In genomic region chr1:110714419-110715107, GRCh38 we compare ENCODE assay signal across 2 cellular contexts.
TF ChIP-seq lines count a peak whose summit lies in the region.

No MANE protein-coding gene starts in this region.

TF ChIP-seq in H1, 55 proteins besides CTCF, POLR2A, EP300 and RAD21 (continued from another document):
- TF ChIP-seq CHD7 (IDR thresholded peaks at IDR 0.05; ENCODE audit: insufficient replicate concordance, low read length) (no peak), ZNF274 (IDR thresholded peaks at IDR 0.05; ENCODE audit: borderline replicate concordance, extremely low read depth, low read length) (no peak), E2F6 (IDR thresholded peaks at IDR 0.05) (no peak), ASH2L (IDR thresholded peaks at IDR 0.05; ENCODE audit: low read length) (no peak), TCF12 (IDR thresholded peaks at IDR 0.05; ENCODE audit: low read depth, low read length) (no peak), BACH1 (IDR thresholded peaks at IDR 0.05; ENCODE audit: low read length) (no peak)

TF ChIP-seq in neural cell, 6 proteins besides CTCF, POLR2A, EP300 and RAD21 (continued from another document):
- TF ChIP-seq REST (IDR thresholded peaks at IDR 0.05; ENCODE audit: borderline replicate concordance) (no peak), EZH2 (IDR thresholded peaks at IDR 0.05; ENCODE audit: borderline replicate concordance, insufficient read depth, low read length, poor library complexity, severe bottlenecking) (no peak), POLR2AphosphoS5 (IDR thresholded peaks at IDR 0.05) (no peak), SMC3 (conservative IDR thresholded peaks at IDR 0.05; ENCODE audit: poor library complexity) (no peak), MXI1 (conservative IDR thresholded peaks at IDR 0.05; ENCODE audit: poor library complexity, severe bottlenecking) (peak; percentile 23)
TF ChIP-seq in neural cell: peak in this region for 2.
